ENCODE assay signal across 1 cellular context in the genomic region with DNA sequence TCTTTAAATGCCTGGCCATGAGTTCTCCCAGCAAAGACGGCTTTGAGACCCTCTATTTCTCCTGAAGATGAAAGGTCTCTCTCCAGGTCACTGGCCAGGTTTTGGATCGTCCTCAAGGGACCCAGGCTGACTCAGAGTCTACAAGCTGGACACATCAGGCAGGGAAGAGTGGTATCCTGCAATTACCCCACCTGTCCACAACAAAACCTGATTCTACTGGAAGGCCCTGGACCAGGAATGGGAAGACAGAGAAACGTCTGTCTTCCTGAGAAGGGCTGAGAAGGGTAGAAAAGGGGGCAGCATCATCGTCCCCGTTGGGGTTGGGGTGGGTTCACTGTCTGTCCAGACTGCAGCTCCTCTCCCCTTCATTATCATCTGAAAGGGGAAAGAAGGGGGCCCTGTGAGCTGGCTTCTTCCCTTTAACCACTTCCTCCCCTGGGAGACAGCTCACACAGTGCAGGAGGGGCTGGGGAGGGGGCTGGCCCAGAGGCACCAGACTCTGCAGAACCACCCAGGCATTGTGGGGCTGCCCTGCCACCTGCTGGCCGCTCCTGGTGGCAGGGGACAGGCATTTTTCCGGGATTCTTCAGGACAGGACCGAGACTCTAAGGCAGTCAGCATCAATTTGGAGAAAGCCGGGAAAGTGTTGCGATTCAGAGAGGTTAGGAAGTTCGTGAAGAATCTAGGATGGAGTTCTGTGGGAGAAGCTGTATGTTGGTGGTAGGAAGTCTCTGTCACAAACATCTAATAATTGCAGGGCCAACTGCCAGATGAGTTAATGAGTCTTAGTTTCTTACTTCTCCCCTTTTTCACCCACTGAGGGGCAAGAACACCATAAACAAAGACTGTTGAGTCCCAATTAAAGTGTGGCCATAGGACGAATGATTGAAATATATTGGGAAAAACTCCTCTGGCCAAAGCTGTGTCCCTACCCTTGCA.
A peak's percentile ranks its signal among the peaks of the same experiment; 100 is the strongest.
TF ChIP-seq lines count a peak whose summit lies in the region.

No MANE protein-coding gene starts in this region.

TF ChIP-seq in GM12878, 131 proteins besides CTCF, POLR2A, EP300 and RAD21:
- TF ChIP-seq, protein P1, sequence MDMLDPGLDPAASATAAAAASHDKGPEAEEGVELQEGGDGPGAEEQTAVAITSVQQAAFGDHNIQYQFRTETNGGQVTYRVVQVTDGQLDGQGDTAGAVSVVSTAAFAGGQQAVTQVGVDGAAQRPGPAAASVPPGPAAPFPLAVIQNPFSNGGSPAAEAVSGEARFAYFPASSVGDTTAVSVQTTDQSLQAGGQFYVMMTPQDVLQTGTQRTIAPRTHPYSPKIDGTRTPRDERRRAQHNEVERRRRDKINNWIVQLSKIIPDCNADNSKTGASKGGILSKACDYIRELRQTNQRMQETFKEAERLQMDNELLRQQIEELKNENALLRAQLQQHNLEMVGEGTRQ (IDR thresholded peaks at IDR 0.05; ENCODE audit: borderline replicate concordance, low read depth, low read length), result no peak
- TF ChIP-seq MEF2B (IDR thresholded peaks at IDR 0.05; ENCODE audit: partially characterized antibody, poor library complexity, severe bottlenecking) (peak; percentile 17), SMC3 (IDR thresholded peaks at IDR 0.05; ENCODE audit: borderline replicate concordance, low read length) (peak; percentile 58), ZSCAN29 (IDR thresholded peaks at IDR 0.05) (no peak)
